Comparison of ENCODE assay signal across 9 cellular contexts in genomic region chrY:12904618-12905519, GRCh38. TPM values are rescaled to one million over a fixed set of nuclear protein-coding genes. Genes with fewer than 3 reads are reported as not detected.
DNase-seq lines count a peak whose midpoint lies in the region; ATAC-seq, FAIRE-seq and TF ChIP-seq lines count a peak whose summit lies in the region.
"Had no signal": no experiment of that assay in that cellular context is flagged by ENCODE, and none has a peak within 500 bp of the region (broad histone marks: within the 10 kb centered on the region; RNA-seq: fewer than 3 reads in every experiment).

TSS of gene DDX3Y (plus strand) at chrY:12904868. CDS start at chrY:12904937, 69 bp downstream.

- TF ChIP-seq EP300 in tibial nerve (IDR thresholded peaks at IDR 0.05) = no peak

- TF ChIP-seq POLR2A in tibial nerve (IDR thresholded peaks at IDR 0.05) = no peak

- intact Hi-C loops in mucosa of descending colon (cut with DNase I, micrococcal nuclease) = no loop called here

- H3K9me3 Mint-ChIP-seq in mesothelial cell of epicardium = no peaks in the 10 kb centered on the region

- POLR2A ChIA-PET in AG04450 (lab: Yijun Ruan, JAX) = no interaction called here

- H3K27ac Mint-ChIP-seq in mesothelial cell of epicardium = no peak within 1 kb of the TSS

- H3K36me3 ChIP-seq in OCI-LY1 (ENCODE audit: insufficient read depth, low read length) (peaks cover 26% of the 10 kb centered on the region), bronchial epithelial cell (ENCODE audit: control insufficient read depth, insufficient read depth, low read length) (no peaks in the 10 kb centered on the region), mucosa of descending colon (ENCODE audit: low read depth) (no peaks in the 10 kb centered on the region), tibial nerve (no peaks in the 10 kb centered on the region)
- H3K36me3 ChIP-seq: cardiac muscle cell had no signal

- peak; percentile 88 for DNase-seq in AG04450 (ENCODE audit: low read depth, low spot score)
- peak; percentile 86 for DNase-seq in HFF-Myc (ENCODE audit: extremely low read depth, low read depth)
- DNase-seq in bronchial epithelial cell (ENCODE audit: low read depth) = peak; percentile 90
- DNase-seq in mucosa of descending colon = peak in 2 of 3 donors; percentile 80 to 88
- peak; percentile 63 to 85 for DNase-seq in tibial nerve (ENCODE audit: low spot score in 2 of 2)
- DNase-seq in mesothelial cell of epicardium (ENCODE audit: low spot score in 2 of 2, unreplicated experiment in 2 of 2) = no peak
- no peak for DNase-seq in NCI-H510A (lab: John Stamatoyannopoulos, UW)

- 0% methylated on average over 50 of the region's 55 CpGs; no CpG with 5 or more reads in 1 of the 2 donors for WGBS in tibial nerve, 2 donors

- no peaks in the 10 kb centered on the region for H3K36me3 Mint-ChIP-seq in mesothelial cell of epicardium

- no peaks in the 10 kb centered on the region for H3K27me3 Mint-ChIP-seq in mesothelial cell of epicardium (ENCODE audit: low read depth)

- no peak for TF ChIP-seq CTCF in AG04450 (IDR thresholded peaks at IDR 0.05; ENCODE audit: low read depth, low read length)
- TF ChIP-seq CTCF in HFF-Myc (IDR thresholded peaks at IDR 0.05; ENCODE audit: low read depth, low read length, missing control alignments) = no peak
- TF ChIP-seq CTCF in OCI-LY1 (IDR thresholded peaks at IDR 0.05; ENCODE audit: low read length) = no peak
- no peak for TF ChIP-seq CTCF in bronchial epithelial cell (IDR thresholded peaks at IDR 0.05; ENCODE audit: insufficient read depth, low read length, severe bottlenecking)
- TF ChIP-seq CTCF in mucosa of descending colon (IDR thresholded peaks at IDR 0.05) = no peak
- TF ChIP-seq CTCF in tibial nerve (IDR thresholded peaks at IDR 0.05) = no peak
- no peak for TF ChIP-seq CTCF in mesothelial cell of epicardium (IDR thresholded peaks at IDR 0.05; ENCODE audit: unreplicated experiment)

- no peaks in the 10 kb centered on the region for H3K4me1 Mint-ChIP-seq in mesothelial cell of epicardium

- H3K4me3 Mint-ChIP-seq in mesothelial cell of epicardium = no peak within 1 kb of the TSS

- CTCF ChIA-PET in AG04450 (lab: Charles Lee) = no interaction called here

- peak within 1 kb of the TSS; percentile 100; the same call in 1 of the 2 replicates for H2AFZ ChIP-seq in OCI-LY1 (ENCODE audit: low read length)

- peak within 1 kb of the TSS; percentile 78 for H3K4me2 ChIP-seq in OCI-LY1 (ENCODE audit: low read length)

- H3K9ac ChIP-seq in OCI-LY1 (ENCODE audit: low read length) = peak within 1 kb of the TSS; percentile 99

- no peaks in the 10 kb centered on the region for H3K27me3 ChIP-seq in AG04450 (ENCODE audit: control insufficient read depth, insufficient read depth, low read length)
- H3K27me3 ChIP-seq in OCI-LY1 (ENCODE audit: insufficient read depth, low read length) = no peaks in the 10 kb centered on the region
- no peaks in the 10 kb centered on the region for H3K27me3 ChIP-seq in bronchial epithelial cell (ENCODE audit: control insufficient read depth, insufficient read depth, low read length)
- H3K27me3 ChIP-seq in tibial nerve = no peaks in the 10 kb centered on the region
- H3K27me3 ChIP-seq: cardiac muscle cell had no signal

- H3K27ac ChIP-seq in AG04450 (ENCODE audit: low read depth, low read length) (peak within 1 kb of the TSS; percentile 99), OCI-LY1 (ENCODE audit: low read depth, low read length, poor library complexity, severe bottlenecking) (peak within 1 kb of the TSS; percentile 95), tibial nerve (peak within 1 kb of the TSS in 2 of 4 donors; percentile 96 to 99)
- H3K27ac ChIP-seq: cardiac muscle cell had no signal

- no peak for ATAC-seq in mucosa of descending colon

- H3K9me3 ChIP-seq in AG04450 (ENCODE audit: control insufficient read depth, insufficient read depth, low read length) = peaks cover 6% of the 10 kb centered on the region; the same call in 1 of the 2 replicates
- H3K9me3 ChIP-seq in OCI-LY1 (ENCODE audit: low read length) = no peaks in the 10 kb centered on the region
- no peaks in the 10 kb centered on the region for H3K9me3 ChIP-seq in mucosa of descending colon
- H3K9me3 ChIP-seq in tibial nerve = no peaks in the 10 kb centered on the region

- H3K4me3 ChIP-seq in AG04450 (ENCODE audit: low read depth, low read length) (peak within 1 kb of the TSS; percentile 85), HFF-Myc (replicated peaks; ENCODE audit: low read depth, low read length) (peak within 1 kb of the TSS; percentile 90), OCI-LY1 (ENCODE audit: low read depth, low read length, poor library complexity, severe bottlenecking) (peak within 1 kb of the TSS; percentile 100), bronchial epithelial cell (ENCODE audit: low read depth, low read length) (peak within 1 kb of the TSS; percentile 75), mucosa of descending colon (peak within 1 kb of the TSS; percentile 32), tibial nerve (peak within 1 kb of the TSS in 2 of 4 donors; percentile 68 to 69)
- H3K4me3 ChIP-seq: cardiac muscle cell had no signal

- H3K9me2 ChIP-seq in OCI-LY1 (ENCODE audit: low read depth, low read length) = no peaks in the 10 kb centered on the region

- no peaks in the 10 kb centered on the region for H3F3A ChIP-seq in OCI-LY1 (ENCODE audit: insufficient read depth, low read length)

- H3K79me2 ChIP-seq in OCI-LY1 (ENCODE audit: insufficient read depth, low read length) = peaks cover 43% of the 10 kb centered on the region

- FAIRE-seq in bronchial epithelial cell (lab: Jason Lieb, UNC) = no peak

- H4K20me1 ChIP-seq in OCI-LY1 (ENCODE audit: insufficient read depth, low read length) = no peaks in the 10 kb centered on the region

- H3K4me1 ChIP-seq in OCI-LY1 (ENCODE audit: insufficient read depth, low read length, severe bottlenecking) (peaks cover 19% of the 10 kb centered on the region), mucosa of descending colon (ENCODE audit: low read depth) (no peaks in the 10 kb centered on the region), tibial nerve (peaks cover 0 to 22% (median 0%) of the 10 kb centered on the region in 4 donors)

RNA-seq across cellular contexts. Expression of gene DDX3Y, which starts in this region (rescaled TPM):
- polyA plus RNA-seq in AG04450 (2011; rRNA removed) = 32.0 and 44.8 TPM in 2 replicates
- 36.9 and 66.1 TPM in 2 replicates for polyA minus RNA-seq in AG04450 (2011; rRNA and poly(A)+ RNA removed)
- total RNA-seq in bronchial epithelial cell (under 0.01 and 66.3 TPM in 2 replicates), mucosa of descending colon (10 to 100 TPM in 2 of 3 donors, not detected in 1; 26.1 to 98.8 TPM), tibial nerve (10 to 100 TPM in 2 of 4 donors, under 1 TPM in 2; under 0.01 to 72.4 (median 32.6) TPM), mesothelial cell of epicardium (not detected in 3 replicates)
- total RNA-seq: cardiac muscle cell had no signal
- polyA plus RNA-seq: cardiac muscle cell had no signal

Comparison
In these comparisons a context has a peak if more than half of its experiments do, and no peak if none do; other contexts are left out.
1. DNase-seq: peak in AG04450 (single experiment), HFF-Myc (single experiment), bronchial epithelial cell (single experiment), mucosa of descending colon (2 of 3) and tibial nerve (2 of 2); none in mesothelial cell of epicardium (0 of 2) and NCI-H510A (single experiment).